Comparison of ENCODE assay signal across 20 cellular contexts in the genomic region with DNA sequence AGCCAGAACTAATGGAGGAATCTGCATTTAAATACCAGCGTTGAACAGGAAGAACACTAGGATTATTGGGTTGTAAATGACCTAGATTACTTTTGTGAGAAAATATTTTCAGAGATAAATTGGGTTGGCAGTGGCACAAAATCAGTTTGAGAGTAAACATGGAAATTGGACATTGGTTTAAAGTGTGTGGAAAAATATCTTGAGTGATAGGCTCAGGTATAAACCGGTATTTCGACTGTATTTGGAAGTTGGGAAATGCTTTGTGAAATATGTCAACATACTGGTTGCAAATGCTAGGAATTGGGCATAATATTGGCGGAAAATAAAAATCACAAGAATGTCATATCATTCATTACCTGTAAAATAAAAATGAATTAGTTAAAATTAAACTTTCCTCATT.
"Had no signal": no experiment of that assay in that cellular context is flagged by ENCODE, and none has a peak within 500 bp of the region (broad histone marks: within the 10 kb centered on the region; RNA-seq: fewer than 3 reads in every experiment).

No MANE protein-coding gene starts in this region.

- H3K36me3 ChIP-seq: ovary, uterus had no signal

- H3K27me3 Mint-ChIP-seq: activated CD4-positive, alpha-beta T cell treated with anti-CD3 and anti-CD28 coated beads, Interleukin-2, amount 10 ng/mL, durations not matched to agents 7 days and 5 days; naive B cell; stimulated activated naive B cell treated with anti-CD40 and anti-IgM and Interleukin-4, amounts not matched to agents 10 μg/mL and 1 μg/mL and 100 μg/mL, for 72 hours had no signal

- H3K9me3 ChIP-seq: ascending aorta, breast epithelium, esophagus muscularis mucosa, gastroesophageal sphincter, heart left ventricle, mucosa of descending colon, ovary, uterus had no signal

- DNase-seq: activated CD4-positive, alpha-beta T cell treated with anti-CD3 and anti-CD28 coated beads, Interleukin-2, amount 10 ng/mL, durations not matched to agents 7 days and 5 days; activated CD8-positive, alpha-beta memory T cell treated with anti-CD3 and anti-CD28 coated beads, Interleukin-2, amount 50 U/mL, for 4 hours; activated effector memory CD4-positive, alpha-beta T cell treated with Interleukin-2 at 50 U/mL for 16 hours; activated naive CD4-positive, alpha-beta T cell treated with anti-CD3 and anti-CD28 coated beads, Interleukin-2, amount 50 U/mL, for 16 hours; activated T-cell treated with anti-CD3 and anti-CD28 coated beads, Interleukin-2, amount 50 U/mL, for 4 hours; effector CD4-positive, alpha-beta T cell; heart left ventricle; kidney glomerular epithelial cell; mucosa of descending colon; naive B cell; ovary; stimulated activated naive B cell treated with anti-CD40 and anti-IgM and Interleukin-4, amounts not matched to agents 10 μg/mL and 1 μg/mL and 100 μg/mL, for 72 hours; T-helper 1 cell; T1000; uterus had no signal

- H3K9me3 Mint-ChIP-seq: activated CD4-positive, alpha-beta T cell treated with anti-CD3 and anti-CD28 coated beads, Interleukin-2, amount 10 ng/mL, durations not matched to agents 7 days and 5 days; activated T-cell treated with anti-CD3 and anti-CD28 coated beads, Interleukin-2, amount 50 U/mL, for 4 hours; naive B cell; stimulated activated naive B cell treated with anti-CD40 and anti-IgM and Interleukin-4, amounts not matched to agents 10 μg/mL and 1 μg/mL and 100 μg/mL, for 72 hours had no signal

- H3K4me3 ChIP-seq: ascending aorta, breast epithelium, esophagus muscularis mucosa, gastroesophageal sphincter, heart left ventricle, mucosa of descending colon, ovary, uterus had no signal

- H3K27ac ChIP-seq: ascending aorta, breast epithelium, esophagus muscularis mucosa, gastroesophageal sphincter, ovary, uterus had no signal

- H3K4me1 ChIP-seq: ascending aorta had no signal

- H3K27me3 ChIP-seq: ascending aorta, breast epithelium, esophagus muscularis mucosa, gastroesophageal sphincter, heart left ventricle, ovary, uterus had no signal

- H3K27ac Mint-ChIP-seq: activated CD4-positive, alpha-beta T cell treated with anti-CD3 and anti-CD28 coated beads, Interleukin-2, amount 10 ng/mL, durations not matched to agents 7 days and 5 days; stimulated activated naive B cell treated with anti-CD40 and anti-IgM and Interleukin-4, amounts not matched to agents 10 μg/mL and 1 μg/mL and 100 μg/mL, for 72 hours had no signal

- H3K4me3 Mint-ChIP-seq: activated CD4-positive, alpha-beta T cell treated with anti-CD3 and anti-CD28 coated beads, Interleukin-2, amount 10 ng/mL, durations not matched to agents 7 days and 5 days; activated T-cell treated with anti-CD3 and anti-CD28 coated beads, Interleukin-2, amount 50 U/mL, for 4 hours; naive B cell; stimulated activated naive B cell treated with anti-CD40 and anti-IgM and Interleukin-4, amounts not matched to agents 10 μg/mL and 1 μg/mL and 100 μg/mL, for 72 hours had no signal

- ATAC-seq: activated T-cell treated with anti-CD3 and anti-CD28 coated beads, Interleukin-2, amount 50 U/mL, for 4 hours; gastroesophageal sphincter; heart left ventricle; mucosa of descending colon; SK-N-SH treated with all-trans-retinoic acid at 6 μM for 48 hours; stimulated activated naive B cell treated with anti-CD40 and anti-IgM and Interleukin-4, amounts not matched to agents 10 μg/mL and 1 μg/mL and 100 μg/mL, for 72 hours had no signal
